In genomic region chr5:36150676-36151433, GRCh38 we compare ENCODE assay signal across 8 cellular contexts. TPM values are rescaled to one million over a fixed set of nuclear protein-coding genes. Genes with fewer than 3 reads are reported as not detected.
A peak's percentile ranks its signal among the peaks of the same experiment; 100 is the strongest.
DNase-seq lines count a peak whose midpoint lies in the region; ATAC-seq and TF ChIP-seq lines count a peak whose summit lies in the region.

No MANE protein-coding gene starts in this region.

- TF ChIP-seq CTCF in heart left ventricle (IDR thresholded peaks at IDR 0.05): no peak
- TF ChIP-seq CTCF in progenitor cell of endocrine pancreas (IDR thresholded peaks at IDR 0.05; ENCODE audit: unreplicated experiment): no peak

- ATAC-seq in GM21526 (IDR thresholded peaks at IDR 0.05; ENCODE audit: low FRiP score, unreplicated experiment) (peak; percentile 29), heart left ventricle (peak in 3 of 4 donors; percentile 37 to 44 (median 41))
- ATAC-seq in activated naive CD8-positive, alpha-beta T cell treated with anti-CD3 and anti-CD28 coated beads, Interleukin-2, amount 10 ng/mL, durations not matched to agents 7 days and 5 days (ENCODE audit: low read depth): peak; percentile 20

- TF ChIP-seq POLR2A in heart left ventricle (IDR thresholded peaks at IDR 0.05): no peak

- no peaks in the 10 kb centered on the region for H3K9me3 ChIP-seq in CD4-positive, alpha-beta memory T cell (ENCODE audit: control insufficient read depth in 1 of 2, low read length in 2 of 2)
- H3K9me3 ChIP-seq in heart left ventricle: no peaks in the 10 kb centered on the region

- peaks cover 58% of the 10 kb centered on the region for H3K4me1 ChIP-seq in CD4-positive, alpha-beta memory T cell (ENCODE audit: insufficient read depth, low read length)
- H3K4me1 ChIP-seq in heart left ventricle: peaks cover 0 to 45% (median 27%) of the 10 kb centered on the region in 12 donors

- POLR2A ChIA-PET in CD4-positive, alpha-beta memory T cell (lab: Charles Lee; ENCODE audit: partially characterized antibody): interaction anchor here (1.2 to 4.3 kb wide), 6 partner anchors 11 to 1221 kb away, joined by 3 to 48 read pairs (median 8); partner anchors contain the start of genes DNAJC21, NADK2, NIPBL and NUP155
- POLR2A ChIA-PET in activated naive CD8-positive, alpha-beta T cell treated with anti-CD3 and anti-CD28 coated beads, Interleukin-2, amount 10 ng/mL, durations not matched to agents 7 days and 5 days (lab: Charles Lee): interaction anchor here (1.0 to 2.9 kb wide), 9 partner anchors 10 to 1235 kb away, joined by 3 to 36 read pairs (median 5); partner anchors contain the start of genes BRIX1, DNAJC21, NADK2 and NIPBL

- peak; percentile 19 to 75 (median 35) for DNase-seq in CD4-positive, alpha-beta memory T cell
- DNase-seq in KG1 (lab: John Stamatoyannopoulos, UW): peak; percentile 11
- peak; percentile 51 to 80 for DNase-seq in SHP77 (lab: John Stamatoyannopoulos, UW)
- DNase-seq in activated naive CD8-positive, alpha-beta T cell treated with anti-CD3 and anti-CD28 coated beads, Interleukin-2, amount 10 ng/mL, durations not matched to agents 7 days and 5 days: peak; percentile 57
- DNase-seq in heart left ventricle: peak in 4 of 5 donors; percentile 26 to 48 (median 45)
- DNase-seq in progenitor cell of endocrine pancreas (ENCODE audit: low spot score, unreplicated experiment): no peak
- no peak for DNase-seq in 8988T

- H3K4me3 Mint-ChIP-seq in CD4-positive, alpha-beta memory T cell: peak overlapping the region; percentile 93 to 98 (median 95)
- peak overlapping the region; percentile 96 for H3K4me3 Mint-ChIP-seq in activated naive CD8-positive, alpha-beta T cell treated with anti-CD3 and anti-CD28 coated beads, Interleukin-2, amount 10 ng/mL, durations not matched to agents 7 days and 5 days
- H3K4me3 Mint-ChIP-seq in progenitor cell of endocrine pancreas (ENCODE audit: low read depth): peak overlapping the region; percentile 95

- CTCF ChIA-PET in CD4-positive, alpha-beta memory T cell (lab: Charles Lee; ENCODE audit: partially characterized antibody): interaction anchor here (0.9 to 3.4 kb wide), 4 partner anchors 11 to 1229 kb away, joined by 3 to 17 read pairs (median 5); partner anchors contain the start of genes NADK2 and WDR70

- peaks cover 44 to 73% (median 58%) of the 10 kb centered on the region in 4 donors for H3K4me1 Mint-ChIP-seq in CD4-positive, alpha-beta memory T cell
- peaks cover 46% of the 10 kb centered on the region for H3K4me1 Mint-ChIP-seq in activated naive CD8-positive, alpha-beta T cell treated with anti-CD3 and anti-CD28 coated beads, Interleukin-2, amount 10 ng/mL, durations not matched to agents 7 days and 5 days
- peaks cover 43% of the 10 kb centered on the region for H3K4me1 Mint-ChIP-seq in progenitor cell of endocrine pancreas (ENCODE audit: low read depth)

- 3 to 4% (median 4%) methylated on average over 21 to 23 of the region's 23 CpGs for WGBS in heart left ventricle, 4 donors

- H3K36me3 ChIP-seq in CD4-positive, alpha-beta memory T cell (ENCODE audit: insufficient read depth, low read length): no peaks in the 10 kb centered on the region
- peaks cover 0 to 23% (median 11%) of the 10 kb centered on the region in 9 donors for H3K36me3 ChIP-seq in heart left ventricle

- peaks cover 14 to 38% of the 10 kb centered on the region in 2 donors for H3K36me3 Mint-ChIP-seq in CD4-positive, alpha-beta memory T cell
- H3K36me3 Mint-ChIP-seq in activated naive CD8-positive, alpha-beta T cell treated with anti-CD3 and anti-CD28 coated beads, Interleukin-2, amount 10 ng/mL, durations not matched to agents 7 days and 5 days: peaks cover 24% of the 10 kb centered on the region
- H3K36me3 Mint-ChIP-seq in progenitor cell of endocrine pancreas (ENCODE audit: insufficient read depth): peaks cover 13% of the 10 kb centered on the region

- intact Hi-C loops in CD4-positive, alpha-beta memory T cell (cut with micrococcal nuclease): loop anchor here (1.0 to 5.0 kb wide), 2 partner anchors 91 to 1314 kb away; partner anchors contain the start of gene TTC23L
- intact Hi-C loops in heart left ventricle (cut with DNase I): loop anchor here in 3 of 10 donors (5.0 kb wide), 2 partner anchors 91 to 1221 kb away; partner anchors contain the start of genes NADK2 (in 2 of the 3) and NUP155 (in 1 of the 3)

- no peaks in the 10 kb centered on the region for H3K27me3 ChIP-seq in CD4-positive, alpha-beta memory T cell (ENCODE audit: insufficient read depth, low read length)
- H3K27me3 ChIP-seq in heart left ventricle: no peaks in the 10 kb centered on the region

- H3K27me3 Mint-ChIP-seq in CD4-positive, alpha-beta memory T cell: no peaks in the 10 kb centered on the region
- H3K27me3 Mint-ChIP-seq in activated naive CD8-positive, alpha-beta T cell treated with anti-CD3 and anti-CD28 coated beads, Interleukin-2, amount 10 ng/mL, durations not matched to agents 7 days and 5 days: no peaks in the 10 kb centered on the region
- H3K27me3 Mint-ChIP-seq in progenitor cell of endocrine pancreas: no peaks in the 10 kb centered on the region

- no peaks in the 10 kb centered on the region for H3K9me3 Mint-ChIP-seq in CD4-positive, alpha-beta memory T cell
- no peaks in the 10 kb centered on the region for H3K9me3 Mint-ChIP-seq in activated naive CD8-positive, alpha-beta T cell treated with anti-CD3 and anti-CD28 coated beads, Interleukin-2, amount 10 ng/mL, durations not matched to agents 7 days and 5 days
- no peaks in the 10 kb centered on the region for H3K9me3 Mint-ChIP-seq in progenitor cell of endocrine pancreas (ENCODE audit: low read depth)

- peak overlapping the region; percentile 71 for H3K27ac ChIP-seq in CD4-positive, alpha-beta memory T cell (ENCODE audit: low read depth, low read length)
- H3K27ac ChIP-seq in heart left ventricle: peak overlapping the region; percentile 33 to 93 (median 85)

- H3K27ac Mint-ChIP-seq in CD4-positive, alpha-beta memory T cell: peak overlapping the region; percentile 79 to 98 (median 94)
- H3K27ac Mint-ChIP-seq in activated naive CD8-positive, alpha-beta T cell treated with anti-CD3 and anti-CD28 coated beads, Interleukin-2, amount 10 ng/mL, durations not matched to agents 7 days and 5 days: peak overlapping the region; percentile 94
- H3K27ac Mint-ChIP-seq in progenitor cell of endocrine pancreas: peak overlapping the region; percentile 97

- peak overlapping the region; percentile 77 to 90 for H3K4me3 ChIP-seq in CD4-positive, alpha-beta memory T cell (ENCODE audit: low read length in 2 of 2)
- peak overlapping the region; percentile 64 to 98 (median 90) for H3K4me3 ChIP-seq in heart left ventricle

RNA-seq across cellular contexts. Expression of gene LMBRD2, which starts 0.8 kb away (rescaled TPM):
- 10 to 100 TPM; 16.0 to 16.6 TPM for total RNA-seq in CD4-positive, alpha-beta memory T cell
- 1 to 10 TPM; 3.0 to 4.1 TPM for polyA plus RNA-seq in CD4-positive, alpha-beta memory T cell
- total RNA-seq in activated naive CD8-positive, alpha-beta T cell treated with anti-CD3 and anti-CD28 coated beads, Interleukin-2, amount 10 ng/mL, durations not matched to agents 7 days and 5 days: 10 to 100 TPM; 13.8 to 14.4 TPM
- total RNA-seq in heart left ventricle: 10 to 100 TPM; 10.0 to 18.2 (median 13.9) TPM
- polyA plus RNA-seq in heart left ventricle: 1 to 10 TPM; 2.6 to 5.2 TPM
- 6.9 and 7.5 TPM in 2 replicates for total RNA-seq in progenitor cell of endocrine pancreas

RNA-seq across cellular contexts. Expression of gene SKP2, which starts 1.1 kb away (rescaled TPM):
- 10 to 100 TPM; 21.0 to 23.9 TPM for total RNA-seq in CD4-positive, alpha-beta memory T cell
- polyA plus RNA-seq in CD4-positive, alpha-beta memory T cell: 10 to 100 TPM; 18.3 to 19.2 TPM
- 10 to 100 TPM; 40.8 to 49.2 TPM for total RNA-seq in activated naive CD8-positive, alpha-beta T cell treated with anti-CD3 and anti-CD28 coated beads, Interleukin-2, amount 10 ng/mL, durations not matched to agents 7 days and 5 days
- total RNA-seq in heart left ventricle: 10 to 100 TPM in 1 of 9 donors, 1 to 10 TPM in 8; 3.4 to 12.0 (median 6.0) TPM
- 1 to 10 TPM; 1.6 to 1.9 TPM for polyA plus RNA-seq in heart left ventricle
- total RNA-seq in progenitor cell of endocrine pancreas: 61.3 and 68.4 TPM in 2 replicates

Comparison
In these comparisons a context has a peak if more than half of its experiments do, and no peak if none do; other contexts are left out.
1. DNase-seq: peak in CD4-positive, alpha-beta memory T cell (5 of 5), KG1 (single experiment), SHP77 (2 of 2), activated naive CD8-positive, alpha-beta T cell treated with anti-CD3 and anti-CD28 coated beads, Interleukin-2, amount 10 ng/mL, durations not matched to agents 7 days and 5 days (single experiment) and heart left ventricle (4 of 5); none in progenitor cell of endocrine pancreas (single experiment) and 8988T (single experiment).
2. Peak in every context shown above with its lines, with median percentiles within 50 percentile points of each other: H3K27ac Mint-ChIP-seq, H3K4me3 Mint-ChIP-seq and ATAC-seq.